1 cellular context compared by ENCODE assay signal in the genomic region with DNA sequence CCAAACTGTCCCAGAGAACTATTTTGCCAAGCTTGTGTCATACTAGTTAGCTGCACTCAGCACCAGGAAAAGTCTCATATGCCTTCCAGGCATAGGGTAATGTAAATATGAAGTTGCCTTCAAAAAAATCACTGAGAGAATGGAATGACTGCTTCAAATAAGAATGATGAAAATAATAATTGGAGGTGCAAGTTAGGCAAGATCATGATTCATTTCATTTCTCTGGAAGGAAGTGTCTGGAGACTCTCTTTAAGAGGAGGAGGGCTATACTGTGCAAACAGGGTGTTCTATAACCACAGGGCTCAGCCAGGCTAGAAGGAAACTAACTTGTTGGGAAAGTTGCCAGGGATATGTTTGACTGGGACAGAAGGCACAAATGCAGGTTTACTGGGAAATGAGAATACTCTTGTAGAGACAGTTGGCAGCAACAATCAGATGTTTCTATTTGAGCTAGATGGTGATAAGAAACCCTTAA.
TF ChIP-seq lines count a peak whose summit lies in the region.

No MANE protein-coding gene starts in this region.

TF ChIP-seq in GM12878, 131 proteins besides CTCF, POLR2A, EP300 and RAD21:
- TF ChIP-seq SMAD5 (IDR thresholded peaks at IDR 0.05; ENCODE audit: low read depth), result no peak
- TF ChIP-seq EZH2 (IDR thresholded peaks at IDR 0.05; ENCODE audit: borderline replicate concordance, control insufficient read depth, low read depth, low read length), result no peak
- no peak for TF ChIP-seq RFX5 (IDR thresholded peaks at IDR 0.05; ENCODE audit: low read depth, low read length)
